Comparison of ENCODE assay signal across 8 cellular contexts in genomic region chr2:195543902-195544894, GRCh38.
DNase-seq lines count a peak whose midpoint lies in the region; ATAC-seq, FAIRE-seq and TF ChIP-seq lines count a peak whose summit lies in the region.

No MANE protein-coding gene starts in this region.

- peak overlapping the region; percentile 80 for H2AFZ ChIP-seq in ACC112 (ENCODE audit: low read length, unreplicated experiment)

- DNase-seq in activated naive CD8-positive, alpha-beta T cell treated with anti-CD3 and anti-CD28 coated beads, Interleukin-2, amount 50 U/mL, for 24 hours = no peak
- DNase-seq in stimulated activated naive CD8-positive, alpha-beta T cell treated with anti-CD3 and anti-CD28 coated beads, Interleukin-15, Interleukin-2, amounts not matched to agents 100 U/mL and 50 U/mL, for 24 hours = no peak
- DNase-seq in right atrium auricular region (ENCODE audit: low spot score) (no peak), GM12892 (ENCODE audit: insufficient read length) (no peak)
- no peak for DNase-seq in effector memory CD8-positive, alpha-beta T cell

- H3K4me1 Mint-ChIP-seq in activated naive CD8-positive, alpha-beta T cell treated with anti-CD3 and anti-CD28 coated beads, Interleukin-2, amount 50 U/mL, for 24 hours = peaks cover 34% of the 10 kb centered on the region
- peaks cover 19 to 21% of the 10 kb centered on the region in 2 donors for H3K4me1 Mint-ChIP-seq in effector memory CD8-positive, alpha-beta T cell (ENCODE audit: low read depth in 2 of 2)

- H3K27me3 ChIP-seq in ACC112 (ENCODE audit: insufficient read depth, low read length) (no peaks in the 10 kb centered on the region), right atrium auricular region (no peaks in the 10 kb centered on the region)

- H3K9me3 Mint-ChIP-seq in activated naive CD8-positive, alpha-beta T cell treated with anti-CD3 and anti-CD28 coated beads, Interleukin-2, amount 50 U/mL, for 24 hours = peaks cover 8% of the 10 kb centered on the region
- no peaks in the 10 kb centered on the region for H3K9me3 Mint-ChIP-seq in effector memory CD8-positive, alpha-beta T cell

- peak overlapping the region; percentile 5 for H3K4me3 Mint-ChIP-seq in activated naive CD8-positive, alpha-beta T cell treated with anti-CD3 and anti-CD28 coated beads, Interleukin-2, amount 50 U/mL, for 24 hours
- no peak overlapping the region for H3K4me3 Mint-ChIP-seq in effector memory CD8-positive, alpha-beta T cell

- H3K36me3 Mint-ChIP-seq in activated naive CD8-positive, alpha-beta T cell treated with anti-CD3 and anti-CD28 coated beads, Interleukin-2, amount 50 U/mL, for 24 hours (ENCODE audit: low read depth) = no peaks in the 10 kb centered on the region
- no peaks in the 10 kb centered on the region for H3K36me3 Mint-ChIP-seq in effector memory CD8-positive, alpha-beta T cell (ENCODE audit: insufficient read depth)

- no peak for FAIRE-seq in GM12892 (lab: Jason Lieb, UNC)

- H3K79me2 ChIP-seq in ACC112 (ENCODE audit: control insufficient read depth, insufficient read depth, low read length, unreplicated experiment) = no peaks in the 10 kb centered on the region

- H3K9me3 ChIP-seq in right atrium auricular region = peaks cover 0 to 11% of the 10 kb centered on the region in 2 donors

- peak overlapping the region; percentile 81 for H3K27ac Mint-ChIP-seq in activated naive CD8-positive, alpha-beta T cell treated with anti-CD3 and anti-CD28 coated beads, Interleukin-2, amount 50 U/mL, for 24 hours
- no peak overlapping the region for H3K27ac Mint-ChIP-seq in effector memory CD8-positive, alpha-beta T cell

- peak overlapping the region; percentile 66 for H3K27ac ChIP-seq in ACC112 (ENCODE audit: low read depth, low read length)
- H3K27ac ChIP-seq in right atrium auricular region = no peak overlapping the region

- peak overlapping the region; percentile 31; the same call in 1 of the 2 replicates for H3K4me3 ChIP-seq in ACC112 (ENCODE audit: low read depth, low read length)
- H3K4me3 ChIP-seq in right atrium auricular region = no peak overlapping the region

- no peak for TF ChIP-seq POLR2A in GM12892 (IDR thresholded peaks at IDR 0.05; ENCODE audit: low read depth, low read length)

- peak; percentile 62 for ATAC-seq in GM19351 (IDR thresholded peaks at IDR 0.05; ENCODE audit: unreplicated experiment)
- ATAC-seq in HG03280 (IDR thresholded peaks at IDR 0.05; ENCODE audit: unreplicated experiment) = peak; percentile 71
- peak; percentile 94 for ATAC-seq in activated naive CD8-positive, alpha-beta T cell treated with anti-CD3 and anti-CD28 coated beads, Interleukin-2, amount 50 U/mL, for 24 hours
- ATAC-seq in stimulated activated naive CD8-positive, alpha-beta T cell treated with anti-CD3 and anti-CD28 coated beads, Interleukin-15, Interleukin-2, amounts not matched to agents 100 U/mL and 50 U/mL, for 24 hours = peak; percentile 95
- ATAC-seq in effector memory CD8-positive, alpha-beta T cell (replicated peaks) = no peak

- H3K4me1 ChIP-seq in ACC112 (ENCODE audit: control insufficient read depth, insufficient read depth, low read length, unreplicated experiment) = peaks cover 8% of the 10 kb centered on the region
- H3K4me1 ChIP-seq in right atrium auricular region = no peaks in the 10 kb centered on the region

- H3K36me3 ChIP-seq in ACC112 (ENCODE audit: insufficient read depth, low read length) (no peaks in the 10 kb centered on the region), right atrium auricular region (no peaks in the 10 kb centered on the region)

- no peak for TF ChIP-seq CTCF in right atrium auricular region (IDR thresholded peaks at IDR 0.05)

- no peaks in the 10 kb centered on the region for H3K27me3 Mint-ChIP-seq in activated naive CD8-positive, alpha-beta T cell treated with anti-CD3 and anti-CD28 coated beads, Interleukin-2, amount 50 U/mL, for 24 hours
- no peaks in the 10 kb centered on the region for H3K27me3 Mint-ChIP-seq in effector memory CD8-positive, alpha-beta T cell
